8 cellular contexts compared by ENCODE assay signal in genomic region chr14:51653096-51653814, GRCh38. TPM values are rescaled to one million over a fixed set of nuclear protein-coding genes. Genes with fewer than 3 reads are reported as not detected.
A peak's percentile ranks its signal among the peaks of the same experiment; 100 is the strongest.
DNase-seq lines count a peak whose midpoint lies in the region; TF ChIP-seq lines count a peak whose summit lies in the region.

No MANE protein-coding gene starts in this region.

- H3K4me3 ChIP-seq in KMS-11 (IDR thresholded peaks at IDR 0.05; ENCODE audit: insufficient read depth, low read depth, low read length) (no peak overlapping the region), hepatocyte (peak overlapping the region; percentile 94), skeletal muscle tissue (ENCODE audit: low read length in 3 of 3) (peak overlapping the region; percentile 81 to 95 (median 89))

- H3K9me3 ChIP-seq in hepatocyte (ENCODE audit: low read depth) (no peaks in the 10 kb centered on the region), skeletal muscle tissue (ENCODE audit: control insufficient read depth in 3 of 3, low read length in 3 of 3) (no peaks in the 10 kb centered on the region)

- 3% methylated on average over 6 of the region's 6 CpGs for WGBS in hepatocyte (ENCODE audit: low lambda C conversion rate, missing lambda C conversion rate)

- H3K4me3 Mint-ChIP-seq in activated T-helper 2 cell treated with anti-CD3 and anti-CD28 coated beads, Interferon-gamma antibody, Interleukin-2, Interleukin-4, amounts not matched to agents 10 μg/mL and 5 μg/mL and 100 μg/mL, durations not matched to agents 14 hours and 24 hours and 36 hours (ENCODE audit: low read depth), result peak overlapping the region; percentile 84

- peak overlapping the region; percentile 82 for H3K27ac Mint-ChIP-seq in activated T-helper 2 cell treated with anti-CD3 and anti-CD28 coated beads, Interferon-gamma antibody, Interleukin-2, Interleukin-4, amounts not matched to agents 10 μg/mL and 5 μg/mL and 100 μg/mL, durations not matched to agents 14 hours and 24 hours and 36 hours

- TF ChIP-seq CTCF in KMS-11 (conservative IDR thresholded peaks at IDR 0.05; ENCODE audit: low read depth, low read length) (no peak), hepatocyte (IDR thresholded peaks at IDR 0.05; ENCODE audit: poor library complexity) (peak; percentile 34)

- H3K27me3 ChIP-seq in KMS-11 (ENCODE audit: insufficient read depth, low read depth) (no peaks in the 10 kb centered on the region), hepatocyte (no peaks in the 10 kb centered on the region), skeletal muscle tissue (ENCODE audit: control insufficient read depth in 3 of 3, insufficient read depth in 3 of 3, low read length in 3 of 3) (no peaks in the 10 kb centered on the region)

- intact Hi-C loops in activated T-helper 2 cell treated with anti-CD3 and anti-CD28 coated beads, Interferon-gamma antibody, Interleukin-2, Interleukin-4, amounts not matched to agents 10 μg/mL and 5 μg/mL and 100 μg/mL, durations not matched to agents 14 hours and 24 hours and 36 hours (cut with micrococcal nuclease), result loop anchor here (2.0 to 10.0 kb wide), 8 partner anchors 24 to 900 kb away; partner anchors contain the start of genes GPR137C, TRIM9 and TXNDC16

- H3K36me3 ChIP-seq in KMS-11 (ENCODE audit: insufficient read depth) (no peaks in the 10 kb centered on the region), hepatocyte (replicated peaks; ENCODE audit: insufficient read depth, low read depth) (no peaks in the 10 kb centered on the region), skeletal muscle tissue (ENCODE audit: control insufficient read depth in 3 of 3, insufficient read depth in 3 of 3, low read length in 3 of 3) (no peaks in the 10 kb centered on the region)

- peak overlapping the region; percentile 36; the same call in 1 of the 2 replicates for H3K27ac ChIP-seq in KMS-11
- H3K27ac ChIP-seq in hepatocyte, result peak overlapping the region; percentile 97
- H3K27ac ChIP-seq in skeletal muscle tissue (ENCODE audit: low read depth, low read length), result peak overlapping the region; percentile 82

- peaks cover 31% of the 10 kb centered on the region for H3K4me1 Mint-ChIP-seq in activated T-helper 2 cell treated with anti-CD3 and anti-CD28 coated beads, Interferon-gamma antibody, Interleukin-2, Interleukin-4, amounts not matched to agents 10 μg/mL and 5 μg/mL and 100 μg/mL, durations not matched to agents 14 hours and 24 hours and 36 hours (ENCODE audit: low read depth)

- peaks cover 11% of the 10 kb centered on the region for H3K27me3 Mint-ChIP-seq in activated T-helper 2 cell treated with anti-CD3 and anti-CD28 coated beads, Interferon-gamma antibody, Interleukin-2, Interleukin-4, amounts not matched to agents 10 μg/mL and 5 μg/mL and 100 μg/mL, durations not matched to agents 14 hours and 24 hours and 36 hours (ENCODE audit: low read depth)

- H4K20me1 ChIP-seq in KMS-11 (ENCODE audit: insufficient read depth), result 0 out of 2 replicates have a peak, but pooled peaks cover 4% of the 10 kb centered on the region
- H4K20me1 ChIP-seq in hepatocyte (ENCODE audit: insufficient read depth, poor library complexity, severe bottlenecking), result peaks cover 14% of the 10 kb centered on the region

- H3K9me2 ChIP-seq in hepatocyte (replicated peaks; ENCODE audit: insufficient read depth), result no peaks in the 10 kb centered on the region

- DNase-seq in DMS 273 treated with DMSO at 0.1 percent for 48 hours (lab: John Stamatoyannopoulos, UW) (peak; percentile 46), hepatocyte (ENCODE audit: low spot score) (peak; percentile 47), HPDE6-E6E7 (ENCODE audit: extremely low spot score) (no peak), NCI-H187 treated with DMSO at 0.1 percent for 48 hours (lab: John Stamatoyannopoulos, UW) (no peak), NCI-H2081 treated with DMSO at 0.1 percent for 48 hours (lab: John Stamatoyannopoulos, UW) (no peak)
- no peak for DNase-seq in activated T-helper 2 cell treated with anti-CD3 and anti-CD28 coated beads, Interferon-gamma antibody, Interleukin-2, Interleukin-4, amounts not matched to agents 10 μg/mL and 5 μg/mL and 100 μg/mL, durations not matched to agents 14 hours and 24 hours and 36 hours (ENCODE audit: low spot score)

- H3K9ac ChIP-seq in KMS-11 (peak overlapping the region; percentile 42; the same call in 1 of the 2 replicates), skeletal muscle tissue (ENCODE audit: low read depth in 1 of 3, low read length in 3 of 3) (peak overlapping the region; percentile 80 to 85 (median 84))

- peaks cover 57% of the 10 kb centered on the region for H3K4me1 ChIP-seq in KMS-11 (ENCODE audit: low read depth, poor library complexity, severe bottlenecking)
- peaks cover 7% of the 10 kb centered on the region for H3K4me1 ChIP-seq in hepatocyte (ENCODE audit: insufficient read depth)
- peaks cover 3 to 11% (median 5%) of the 10 kb centered on the region in 3 donors for H3K4me1 ChIP-seq in skeletal muscle tissue (ENCODE audit: control insufficient read depth in 3 of 3, insufficient read depth in 3 of 3, low read length in 3 of 3)

- H3K4me2 ChIP-seq in KMS-11 (peak overlapping the region; percentile 88), hepatocyte (peak overlapping the region; percentile 84)

- H2AFZ ChIP-seq in KMS-11 (ENCODE audit: low read depth) (no peak overlapping the region), hepatocyte (peak overlapping the region; percentile 85)

- H3K79me2 ChIP-seq in KMS-11 (ENCODE audit: insufficient read depth, low read depth) (peaks cover 89% of the 10 kb centered on the region), hepatocyte (peaks cover 81% of the 10 kb centered on the region)

- no peaks in the 10 kb centered on the region for H3K9me3 Mint-ChIP-seq in activated T-helper 2 cell treated with anti-CD3 and anti-CD28 coated beads, Interferon-gamma antibody, Interleukin-2, Interleukin-4, amounts not matched to agents 10 μg/mL and 5 μg/mL and 100 μg/mL, durations not matched to agents 14 hours and 24 hours and 36 hours

- peaks cover 3% of the 10 kb centered on the region for H3K36me3 Mint-ChIP-seq in activated T-helper 2 cell treated with anti-CD3 and anti-CD28 coated beads, Interferon-gamma antibody, Interleukin-2, Interleukin-4, amounts not matched to agents 10 μg/mL and 5 μg/mL and 100 μg/mL, durations not matched to agents 14 hours and 24 hours and 36 hours (ENCODE audit: low read depth)

RNA-seq across cellular contexts. Expression of gene FRMD6, which starts 1.5 kb away (rescaled TPM):
- 11.6 and 17.8 TPM in 2 replicates for total RNA-seq in activated T-helper 2 cell treated with anti-CD3 and anti-CD28 coated beads, Interferon-gamma antibody, Interleukin-2, Interleukin-4, amounts not matched to agents 10 μg/mL and 5 μg/mL and 100 μg/mL, durations not matched to agents 14 hours and 24 hours and 36 hours
- total RNA-seq in hepatocyte, result 37.4 and 64.4 TPM in 2 replicates
- 17.0 and 18.9 TPM in 2 replicates for polyA plus RNA-seq in hepatocyte
- total RNA-seq in skeletal muscle tissue, result 33.4 TPM

Comparison
In these comparisons a context has a peak if more than half of its experiments do, and no peak if none do; other contexts are left out.
1. DNase-seq: peak in DMS 273 treated with DMSO at 0.1 percent for 48 hours (single experiment) and hepatocyte (single experiment); none in activated T-helper 2 cell treated with anti-CD3 and anti-CD28 coated beads, Interferon-gamma antibody, Interleukin-2, Interleukin-4, amounts not matched to agents 10 μg/mL and 5 μg/mL and 100 μg/mL, durations not matched to agents 14 hours and 24 hours and 36 hours (single experiment), HPDE6-E6E7 (single experiment), NCI-H187 treated with DMSO at 0.1 percent for 48 hours (single experiment) and NCI-H2081 treated with DMSO at 0.1 percent for 48 hours (single experiment).
2. H3K27ac ChIP-seq: peak in every context shown above with its lines; median percentile 97 in hepatocyte; 82 in skeletal muscle tissue; 36 in KMS-11.